ENCODE assay signal across 8 cellular contexts in genomic region chr22:37559901-37560681, GRCh38. TPM values are rescaled to one million over a fixed set of nuclear protein-coding genes. Genes with fewer than 3 reads are reported as not detected.
DNase-seq lines count a peak whose midpoint lies in the region; ATAC-seq and TF ChIP-seq lines count a peak whose summit lies in the region.

CDC42EP1 (plus strand) TSS chr22:37560480; CDS start chr22:37566350, 5,870 bp downstream.

- H3K4me1 ChIP-seq in mucosa of stomach (ENCODE audit: control insufficient read depth, insufficient read depth, low read length) (peaks cover 64% of the 10 kb centered on the region), uterus (peaks cover 23 to 29% of the 10 kb centered on the region in 2 donors)

- peaks cover 29 to 57% of the 10 kb centered on the region in 2 donors for H3K27me3 Mint-ChIP-seq in T-cell

- TF ChIP-seq POLR2A in uterus (IDR thresholded peaks at IDR 0.05) = peak; percentile 71 to 87

- ATAC-seq in T-cell (replicated peaks in 1 of 4) = peak; percentile 23 to 43 (median 32)
- no peak for ATAC-seq in HG03354 (IDR thresholded peaks at IDR 0.05; ENCODE audit: poor library complexity, severe bottlenecking, unreplicated experiment)

- H3K27ac Mint-ChIP-seq in T-cell = no peak within 1 kb of the TSS

- H3K4me3 ChIP-seq in mucosa of stomach (ENCODE audit: low read length) (peak within 1 kb of the TSS; percentile 81), uterus (peak within 1 kb of the TSS; percentile 80 to 99)

- DNase-seq in ELF-1 (ENCODE audit: low read depth, low spot score) = peak; percentile 59
- DNase-seq in T-cell = peak in 1 of 34 experiments; percentile 12
- DNase-seq in fibroblast of gingiva (ENCODE audit: low read depth) = peak; percentile 63
- DNase-seq in uterus = peak in 1 of 2 donors; percentile 72
- no peak for DNase-seq in effector CD8-positive, alpha-beta T cell (lab: John Stamatoyannopoulos, UW)
- no peak for DNase-seq in GDM1 (lab: John Stamatoyannopoulos, UW)

- peak within 1 kb of the TSS; percentile 57 to 77 (median 59) for H3K4me3 Mint-ChIP-seq in T-cell

- intact Hi-C loops in uterus (cut with DNase I; ENCODE audit: low total_unique reads) = no loop called here

- peak within 1 kb of the TSS; percentile 97 for H3K9ac ChIP-seq in mucosa of stomach (ENCODE audit: low read length)

- peaks cover 15 to 26% (median 16%) of the 10 kb centered on the region in 3 donors for H3K4me1 Mint-ChIP-seq in T-cell

- no peaks in the 10 kb centered on the region for H3K27me3 ChIP-seq in mucosa of stomach (ENCODE audit: control insufficient read depth, insufficient read depth, low read length)
- no peaks in the 10 kb centered on the region for H3K27me3 ChIP-seq in uterus

- peaks cover 6% of the 10 kb centered on the region for H3K36me3 ChIP-seq in mucosa of stomach (ENCODE audit: control insufficient read depth, insufficient read depth, low read length)
- no peaks in the 10 kb centered on the region for H3K36me3 ChIP-seq in uterus

- POLR2A ChIA-PET in T-cell (lab: Charles Lee) = no interaction called here

- H3K9me3 ChIP-seq in mucosa of stomach (ENCODE audit: control insufficient read depth, low read length) (no peaks in the 10 kb centered on the region), uterus (no peaks in the 10 kb centered on the region)

- no peaks in the 10 kb centered on the region for H3K36me3 Mint-ChIP-seq in T-cell

- H3K9me3 Mint-ChIP-seq in T-cell = no peaks in the 10 kb centered on the region

- peak within 1 kb of the TSS; percentile 99 to 100 for H3K27ac ChIP-seq in uterus

- CTCF ChIA-PET in T-cell (lab: Charles Lee) = interaction anchor here in 1 of 2 donors (1.0 kb wide), 1 partner anchor 21 kb away, joined by 3 read pairs; no protein-coding TSS in a partner anchor

- TF ChIP-seq CTCF in uterus (IDR thresholded peaks at IDR 0.05) = peak in 1 of 4 experiments; percentile 3

RNA-seq across cellular contexts. Expression of gene CDC42EP1, which starts in this region (rescaled TPM):
- total RNA-seq in T-cell (under 1 TPM in 3 of 5 donors, not detected in 2; 0.47 to 0.73 (median 0.62) TPM), uterus (100 to 1,000 TPM in 1 of 4 donors, 10 to 100 TPM in 3; 10.6 to 101 (median 16.5) TPM)

Comparison
In these comparisons a context has a peak if more than half of its experiments do, and no peak if none do; other contexts are left out.
1. RNA of gene CDC42EP1 (total RNA-seq): 10.6 to 101 TPM in uterus; 0.47 to 0.73 TPM in T-cell; every median in the first group is over 4 times any median in the second.
2. Peak in ATAC-seq in T-cell; RNA of the gene not detected or under 1 TPM.
3. DNase-seq: peak in ELF-1 (single experiment) and fibroblast of gingiva (single experiment); none in effector CD8-positive, alpha-beta T cell (single experiment) and GDM1 (single experiment).